24 cellular contexts compared by ENCODE assay signal in the genomic region with DNA sequence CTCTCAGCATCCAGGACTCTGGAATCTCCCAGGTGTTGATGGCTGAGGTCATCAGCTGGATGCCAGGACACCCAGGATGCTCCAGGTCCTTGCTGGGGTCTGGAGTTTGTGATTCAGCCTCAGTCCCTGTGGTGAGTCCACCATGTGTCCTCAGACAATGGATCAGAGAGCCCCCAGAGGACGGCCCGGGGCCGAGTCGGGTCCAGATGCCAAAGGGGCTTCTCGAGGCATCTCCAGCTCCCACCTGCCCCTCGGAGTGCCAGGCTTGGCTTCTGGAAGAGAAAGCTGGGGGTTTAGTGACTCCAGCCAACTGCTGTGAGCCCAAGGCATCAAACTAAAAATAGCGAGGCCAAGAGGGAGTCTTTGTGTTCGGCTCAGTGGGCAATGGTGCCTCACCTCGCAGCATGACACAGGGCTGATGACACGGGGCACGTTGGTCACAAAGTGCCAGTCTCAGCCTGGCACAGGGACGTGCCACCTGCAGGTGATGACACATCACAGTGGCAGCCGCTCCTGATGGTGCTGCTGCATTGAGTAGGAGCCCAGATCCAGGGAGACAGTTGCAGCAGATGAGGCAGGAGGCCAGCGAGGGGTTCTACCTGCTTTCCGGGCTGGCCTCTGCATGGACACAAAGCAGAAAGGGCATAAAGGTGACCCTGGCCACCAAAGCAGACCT. TPM values are rescaled to one million over a fixed set of nuclear protein-coding genes. Genes with fewer than 3 reads are reported as not detected.
A peak's percentile ranks its signal among the peaks of the same experiment; 100 is the strongest.
DNase-seq lines count a peak whose midpoint lies in the region; ATAC-seq and TF ChIP-seq lines count a peak whose summit lies in the region.
"Had no signal": no experiment of that assay in that cellular context is flagged by ENCODE, and none has a peak within 500 bp of the region (broad histone marks: within the 10 kb centered on the region; RNA-seq: fewer than 3 reads in every experiment).

No MANE protein-coding gene starts in this region.

- H3K9me3 ChIP-seq in neuronal stem cell (replicated peaks in 1 of 2; ENCODE audit: control insufficient read depth in 2 of 2, insufficient read depth in 1 of 2, low read depth in 1 of 2, low read length in 2 of 2) = peaks cover 5 to 9% of the 10 kb centered on the region in 2 donors
- H3K9me3 ChIP-seq: mucosa of descending colon, pancreas, thoracic aorta had no signal

- H3K4me3 ChIP-seq in neuronal stem cell (ENCODE audit: low read length in 2 of 2) = no peak overlapping the region
- H3K4me3 ChIP-seq: lung, mucosa of descending colon, pancreas, thoracic aorta had no signal

- no peak overlapping the region for H2BK120ac ChIP-seq in neuronal stem cell (ENCODE audit: low read depth, low read length)

- intact Hi-C loops in posterior vena cava (cut with DNase I) = no loop called here

- no peak overlapping the region for H3K23ac ChIP-seq in neuronal stem cell (ENCODE audit: low read depth, low read length, poor library complexity)

- H2AK5ac ChIP-seq in neuronal stem cell (ENCODE audit: low read depth, low read length) = no peak overlapping the region

- peaks cover 26% of the 10 kb centered on the region for H3K79me1 ChIP-seq in neuronal stem cell (ENCODE audit: low read depth, low read length)

- H3K4me1 ChIP-seq in neuronal stem cell (ENCODE audit: control insufficient read depth in 2 of 2, insufficient read depth in 1 of 2, low read depth in 1 of 2, low read length in 2 of 2) = peaks cover 20 to 25% of the 10 kb centered on the region in 2 donors
- H3K4me1 ChIP-seq: pancreas had no signal

- no peak overlapping the region for H4K91ac ChIP-seq in neuronal stem cell (ENCODE audit: low read depth, low read length, poor library complexity)

- no peak overlapping the region for H2BK12ac ChIP-seq in neuronal stem cell (ENCODE audit: low read length)

- 0 out of 2 replicates have a peak overlapping the region, but pooled peaks have one; percentile 1 for H3K27ac ChIP-seq in 22Rv1
- H3K27ac ChIP-seq in neuronal stem cell (replicated peaks; ENCODE audit: low read length) = no peak overlapping the region
- H3K27ac ChIP-seq: epithelial cell of prostate, pancreas, thoracic aorta had no signal

- no peak overlapping the region for H2BK5ac ChIP-seq in neuronal stem cell (ENCODE audit: low read length)

- WGBS in neuronal stem cell (ENCODE audit: extremely low coverage in 2 of 2, insufficient read length in 2 of 2, insufficient replicate concordance in 1 of 2), 2 donors = no CpG with 5 or more reads among the region's 15 CpGs

- H3K9ac ChIP-seq in neuronal stem cell (ENCODE audit: low read depth, low read length, poor library complexity) = peak overlapping the region; percentile 1

- no peak for ATAC-seq in HG03039 (IDR thresholded peaks at IDR 0.05; ENCODE audit: unreplicated experiment)
- ATAC-seq: mucosa of descending colon, sciatic nerve had no signal

- TF ChIP-seq CTCF in 22Rv1 (IDR thresholded peaks at IDR 0.05) = no peak

- H4K8ac ChIP-seq in neuronal stem cell (ENCODE audit: low read depth, low read length) = no peak overlapping the region

- H3K4ac ChIP-seq in neuronal stem cell (ENCODE audit: low read length) = no peak overlapping the region

- H3K36me3 ChIP-seq in neuronal stem cell (replicated peaks in 1 of 2; ENCODE audit: control insufficient read depth in 2 of 2, insufficient read depth in 2 of 2, low read length in 2 of 2) = peaks cover 17% of the 10 kb centered on the region in 2 donors
- H3K36me3 ChIP-seq: pancreas, thoracic aorta had no signal

- no peak overlapping the region for H2BK15ac ChIP-seq in neuronal stem cell (ENCODE audit: low read length)

- no peak overlapping the region for H3K14ac ChIP-seq in neuronal stem cell (ENCODE audit: low read length)

- H3K18ac ChIP-seq in neuronal stem cell (ENCODE audit: low read length) = no peak overlapping the region

- no peak overlapping the region for H2AFZ ChIP-seq in neuronal stem cell (ENCODE audit: low read length)

- DNase-seq in NCI-H1694 treated with DMSO at 0.1 percent for 48 hours (lab: John Stamatoyannopoulos, UW) (peak; percentile 12), cerebellum (ENCODE audit: low spot score) (peak; percentile 45), neuronal stem cell (ENCODE audit: low spot score) (no peak), posterior vena cava (ENCODE audit: low spot score) (no peak), retina (no peak)
- DNase-seq: activated CD4-positive, alpha-beta T cell treated with anti-CD3 and anti-CD28 coated beads for 48 hours; activated CD8-positive, alpha-beta memory T cell treated with anti-CD3 and anti-CD28 coated beads for 24 hours; activated effector memory CD4-positive, alpha-beta T cell treated with anti-CD3 and anti-CD28 coated beads, Interleukin-2, amount 50 U/mL, for 16 hours; activated T-cell treated with anti-CD3 and anti-CD28 coated beads, Interleukin-2, amount 50 U/mL, for 1 hour; effector CD8-positive, alpha-beta T cell; NCI-H1105; NCI-H2029; NCI-H2227 treated with DMSO at 0.1 percent for 48 hours; NCI-H82; stimulated activated CD4-positive, alpha-beta T cell treated with anti-CD3 and anti-CD28 coated beads, Interleukin-15, amount 100 ng/mL, for 24 hours; stimulated activated naive CD4-positive, alpha-beta T cell had no signal

- no peak overlapping the region for H3K4me2 ChIP-seq in neuronal stem cell (ENCODE audit: insufficient read depth, low read length, poor library complexity, severe bottlenecking)

- H3K27me3 ChIP-seq in neuronal stem cell (ENCODE audit: control insufficient read depth in 3 of 3, insufficient read depth in 3 of 3, low read depth in 1 of 3, low read length in 3 of 3) = peaks cover 0 to 8% (median 0%) of the 10 kb centered on the region in 3 experiments
- H3K27me3 ChIP-seq: pancreas had no signal

RNA-seq across cellular contexts. Expression of a gene that starts 10.6 kb away (rescaled TPM):
- 23.5 TPM for total RNA-seq in cerebellum
- polyA plus RNA-seq in neuronal stem cell (2013, experiment 1 of 2) = 44.9 TPM
- 45.6 TPM for polyA plus RNA-seq in neuronal stem cell (2013, experiment 2 of 2)
- 1 to 10 TPM; 4.0 to 5.6 TPM for total RNA-seq in posterior vena cava

Comparison
In these comparisons a context has a peak if more than half of its experiments do, and no peak if none do; other contexts are left out.
1. DNase-seq: peak in NCI-H1694 treated with DMSO at 0.1 percent for 48 hours (single experiment) and cerebellum (single experiment); none in neuronal stem cell (single experiment), posterior vena cava (single experiment) and retina (single experiment).